ENCODE assay signal across 26 cellular contexts in the genomic region with DNA sequence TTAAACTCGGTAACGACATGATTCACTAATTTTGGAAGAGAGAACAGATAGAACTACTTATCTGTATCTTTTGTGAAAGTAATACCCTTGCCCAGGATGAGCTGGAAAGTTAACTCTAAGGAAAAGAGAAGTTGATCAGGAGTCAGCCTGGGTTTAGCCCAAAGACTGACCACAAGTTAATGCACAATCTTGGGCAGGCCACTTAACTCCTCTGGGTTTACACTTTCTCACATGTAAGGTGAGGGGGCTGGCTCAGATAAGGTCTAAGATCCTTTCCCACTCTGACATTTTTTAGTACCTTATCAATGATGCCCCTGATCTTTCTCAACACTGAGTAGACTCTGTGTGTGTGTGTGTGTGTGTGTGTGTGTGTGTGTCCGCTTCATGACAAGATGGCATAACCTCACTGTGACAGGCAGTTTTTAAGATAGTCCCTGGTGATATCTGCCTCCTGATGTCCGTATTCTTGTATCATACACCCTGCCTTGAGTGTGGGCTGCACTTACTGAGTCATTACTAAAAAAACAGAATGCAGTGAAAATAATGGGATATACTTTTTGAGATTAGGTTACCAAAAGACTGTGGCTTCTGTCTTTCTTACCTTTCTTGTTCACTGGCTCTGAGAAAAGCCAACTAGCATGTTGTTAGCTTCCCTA. TPM values are rescaled to one million over a fixed set of nuclear protein-coding genes. Genes with fewer than 3 reads are reported as not detected.
DNase-seq lines count a peak whose midpoint lies in the region; ATAC-seq and TF ChIP-seq lines count a peak whose summit lies in the region.
"Had no signal": no experiment of that assay in that cellular context is flagged by ENCODE, and none has a peak within 500 bp of the region (broad histone marks: within the 10 kb centered on the region; RNA-seq: fewer than 3 reads in every experiment).

No MANE protein-coding gene starts in this region.

- intact Hi-C loops in uterus (cut with DNase I; ENCODE audit: low total_unique reads): no loop called here

- no peak overlapping the region for H2BK5ac ChIP-seq in mesendoderm (ENCODE audit: low read length)

- in situ Hi-C loops in GM23248 (cut with MboI): no loop called here

- H3K23ac ChIP-seq in mesendoderm (ENCODE audit: low read length): no peak overlapping the region

- no peak overlapping the region for H3K4me3 ChIP-seq in mesendoderm (ENCODE audit: low read length)
- no peak overlapping the region for H3K4me3 ChIP-seq in uterus
- H3K4me3 ChIP-seq in GM23248: no peak overlapping the region
- H3K4me3 ChIP-seq: adrenal gland, BLaER1, HAP-1, PC-9, skin epidermis, transverse colon had no signal

- H4K8ac ChIP-seq in mesendoderm (ENCODE audit: low read depth, low read length): no peak overlapping the region

- H3K36me3 ChIP-seq in mesendoderm (ENCODE audit: control insufficient read depth, insufficient read depth, low read length) (no peaks in the 10 kb centered on the region), uterus (no peaks in the 10 kb centered on the region), GM23248 (ENCODE audit: low read depth) (no peaks in the 10 kb centered on the region)
- H3K36me3 ChIP-seq: adrenal gland, BLaER1, HAP-1, transverse colon had no signal

- no peak overlapping the region for H3K27ac ChIP-seq in mesendoderm (ENCODE audit: low read depth, low read length)
- H3K27ac ChIP-seq in foreskin keratinocyte: no peak overlapping the region
- no peak overlapping the region for H3K27ac ChIP-seq in uterus
- H3K27ac ChIP-seq in GM23248: no peak overlapping the region
- H3K27ac ChIP-seq: adrenal gland, BLaER1, PC-9, skin epidermis, transverse colon had no signal

- H3K9me2 ChIP-seq in GM23248 (ENCODE audit: insufficient read depth): no peaks in the 10 kb centered on the region

- no peaks in the 10 kb centered on the region for H3K9me3 ChIP-seq in uterus
- no peaks in the 10 kb centered on the region for H3K9me3 ChIP-seq in GM23248 (ENCODE audit: low read depth)
- H3K9me3 ChIP-seq: adrenal gland, HAP-1 had no signal

- no peak overlapping the region for H2AFZ ChIP-seq in GM23248
- H2AFZ ChIP-seq: PC-9 had no signal

- H3K9ac ChIP-seq in mesendoderm (ENCODE audit: low read length) (no peak overlapping the region), GM23248 (no peak overlapping the region)
- H3K9ac ChIP-seq: BLaER1 had no signal

- DNase-seq in mesendoderm: peak; percentile 33
- no peak for DNase-seq in foreskin keratinocyte
- no peak for DNase-seq in uterus
- DNase-seq in stimulated activated CD4-positive, alpha-beta T cell treated with anti-CD3 and anti-CD28 coated beads, Interleukin-2, amount 100 ng/mL, for 24 hours: no peak
- no peak for DNase-seq in GM23248
- DNase-seq: activated CD4-positive, alpha-beta T cell treated with anti-CD3 and anti-CD28 coated beads, Interleukin-2, amount 50 U/mL, for 1 hour; activated naive CD4-positive, alpha-beta T cell treated with anti-CD3 and anti-CD28 coated beads for 36 hours; activated T-cell treated with anti-CD3 and anti-CD28 coated beads, Interleukin-2, amount 50 U/mL, for 72 hours; adrenal gland; naive thymus-derived CD8-positive, alpha-beta T cell; NCI-H1417; NCI-H2029 treated with DMSO at 0.1 percent for 48 hours; NCI-H526 treated with DMSO at 0.1 percent for 48 hours; occipital lobe; PC-9; SHP77; T-helper 9 cell; transverse colon had no signal

- no peaks in the 10 kb centered on the region for H3K27me3 ChIP-seq in mesendoderm (ENCODE audit: insufficient read depth, low read length, poor library complexity)
- no peaks in the 10 kb centered on the region for H3K27me3 ChIP-seq in foreskin keratinocyte
- H3K27me3 ChIP-seq in uterus: no peaks in the 10 kb centered on the region
- no peaks in the 10 kb centered on the region for H3K27me3 ChIP-seq in GM23248 (replicated peaks; ENCODE audit: insufficient read depth)
- H3K27me3 ChIP-seq: adrenal gland, BLaER1, transverse colon had no signal

- H4K5ac ChIP-seq in mesendoderm (ENCODE audit: low read length): no peak overlapping the region

- no peak overlapping the region for H2BK15ac ChIP-seq in mesendoderm (replicated peaks; ENCODE audit: low read depth)

- H3K79me1 ChIP-seq in mesendoderm (ENCODE audit: low read length): no peaks in the 10 kb centered on the region

- H3K56ac ChIP-seq in mesendoderm (ENCODE audit: low read length): no peak overlapping the region

- no peaks in the 10 kb centered on the region for H4K20me1 ChIP-seq in GM23248 (ENCODE audit: insufficient read depth)
- H4K20me1 ChIP-seq: BLaER1 had no signal

- H2AK5ac ChIP-seq in mesendoderm (ENCODE audit: low read length): no peak overlapping the region

- no peak overlapping the region for H2BK120ac ChIP-seq in mesendoderm (ENCODE audit: low read depth, low read length)

- H3K4me1 ChIP-seq in mesendoderm (ENCODE audit: control insufficient read depth, low read depth, low read length): no peaks in the 10 kb centered on the region
- no peaks in the 10 kb centered on the region for H3K4me1 ChIP-seq in foreskin keratinocyte
- H3K4me1 ChIP-seq in uterus: no peaks in the 10 kb centered on the region
- no peaks in the 10 kb centered on the region for H3K4me1 ChIP-seq in GM23248 (ENCODE audit: insufficient read depth)
- H3K4me1 ChIP-seq: adrenal gland, BLaER1, HAP-1, transverse colon had no signal

- TF ChIP-seq POLR2A in uterus (IDR thresholded peaks at IDR 0.05): no peak

- H3K79me2 ChIP-seq in mesendoderm (ENCODE audit: control insufficient read depth, insufficient read depth, low read length) (no peaks in the 10 kb centered on the region), GM23248 (ENCODE audit: insufficient read depth) (no peaks in the 10 kb centered on the region)

- no CpG with 5 or more reads among the region's 4 CpGs for WGBS in mesendoderm (ENCODE audit: extremely low coverage, insufficient coverage, low lambda C conversion rate)
- 33 to 39% methylated on average over 4 of the region's 4 CpGs for WGBS in GM23248 (ENCODE audit: low coverage in 1 of 2, low lambda C conversion rate in 2 of 2, missing lambda C conversion rate in 2 of 2), 2 experiments

- TF ChIP-seq CTCF in foreskin keratinocyte (conservative IDR thresholded peaks at IDR 0.05): no peak
- no peak for TF ChIP-seq CTCF in uterus (IDR thresholded peaks at IDR 0.05)

- no peak overlapping the region for H3K4ac ChIP-seq in mesendoderm (ENCODE audit: low read depth, low read length)

- peak; percentile 81 for ATAC-seq in GM18909 (IDR thresholded peaks at IDR 0.05; ENCODE audit: poor library complexity, unreplicated experiment)
- ATAC-seq in HG02588 (IDR thresholded peaks at IDR 0.05; ENCODE audit: unreplicated experiment): peak; percentile 49
- ATAC-seq in HG03354 (IDR thresholded peaks at IDR 0.05; ENCODE audit: poor library complexity, severe bottlenecking, unreplicated experiment): peak; percentile 76
- no peak for ATAC-seq in foreskin keratinocyte
- ATAC-seq: activated T-cell treated with anti-CD3 and anti-CD28 coated beads, Interleukin-2, amount 50 U/mL, for 72 hours; naive thymus-derived CD8-positive, alpha-beta T cell had no signal

- H3K18ac ChIP-seq in mesendoderm (ENCODE audit: low read length): no peak overlapping the region

- H3K4me2 ChIP-seq in mesendoderm (ENCODE audit: low read length) (no peak overlapping the region), GM23248 (ENCODE audit: unreplicated experiment) (no peak overlapping the region)
- H3K4me2 ChIP-seq: BLaER1, PC-9 had no signal

- no peaks in the 10 kb centered on the region for H3F3A ChIP-seq in GM23248 (ENCODE audit: insufficient read depth)

RNA-seq across cellular contexts. Expression of gene CCDC198, which starts 56.2 kb away (rescaled TPM):
- 0.01 TPM for polyA plus RNA-seq in mesendoderm (2013, experiment 1 of 2)
- polyA plus RNA-seq in mesendoderm (2013, experiment 2 of 2): 0.04 TPM
- not detected in 2 replicates for total RNA-seq in foreskin keratinocyte
- polyA plus RNA-seq in foreskin keratinocyte: not detected in 2 replicates
- total RNA-seq in uterus: 1 to 10 TPM in 2 of 4 donors, under 1 TPM in 2; 0.26 to 2.8 (median 1.1) TPM
- not detected in 2 replicates for total RNA-seq in GM23248 (2014; rRNA removed; shearing (Covaris generic))
- not detected in 2 replicates for polyA plus RNA-seq in GM23248 (2016; fragmentation: Nextera tagmentation; extraction: Ambion mirVana)
- total RNA-seq: activated naive CD4-positive, alpha-beta T cell treated with anti-CD3 and anti-CD28 coated beads for 36 hours; activated T-cell treated with anti-CD3 and anti-CD28 coated beads, Interleukin-2, amount 50 U/mL, for 72 hours; adrenal gland; chondrocyte; endothelial cell of umbilical vein; naive thymus-derived CD8-positive, alpha-beta T cell; occipital lobe; PC-9; transverse colon had no signal
- polyA plus RNA-seq: adrenal gland; endothelial cell of umbilical vein; naive thymus-derived CD8-positive, alpha-beta T cell had no signal
